Comparison of ENCODE assay signal across 16 cellular contexts in the genomic region with DNA sequence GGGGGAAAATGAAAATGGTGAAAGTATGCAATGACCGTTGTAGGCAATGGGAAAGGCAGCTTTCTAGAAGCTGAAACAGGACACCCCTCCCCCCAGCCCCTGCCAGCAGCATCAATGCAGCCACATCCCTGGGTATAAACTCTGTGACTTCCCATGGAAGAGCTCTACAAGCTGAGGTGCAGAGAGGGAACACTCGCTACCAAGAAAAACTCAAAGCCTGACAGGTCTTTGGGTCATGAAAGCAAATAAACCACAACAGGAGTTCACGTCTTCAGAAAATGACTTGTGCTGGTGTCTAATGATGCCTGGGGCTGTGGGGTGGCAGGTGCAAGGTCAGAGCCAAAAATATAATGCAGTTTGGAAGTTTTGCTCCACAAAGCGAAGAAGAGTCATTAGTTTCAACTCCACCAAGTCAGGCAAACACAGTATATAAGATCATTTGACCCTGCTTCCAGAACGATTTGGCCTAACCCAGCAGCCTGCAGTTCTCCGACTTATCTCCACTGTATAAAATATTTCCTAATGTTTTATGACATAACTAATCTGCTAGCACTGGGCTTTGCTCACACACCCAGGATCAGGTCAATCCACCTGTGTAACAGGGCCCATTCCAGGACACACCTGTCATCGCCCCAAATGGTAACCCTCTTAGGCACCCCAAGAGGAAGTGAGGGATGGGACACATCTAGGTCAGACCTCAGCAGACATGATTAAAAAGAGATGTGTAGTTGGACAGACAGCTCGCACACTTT.
DNase-seq lines count a peak whose midpoint lies in the region; ATAC-seq and TF ChIP-seq lines count a peak whose summit lies in the region.
"Had no signal": no experiment of that assay in that cellular context is flagged by ENCODE, and none has a peak within 500 bp of the region (broad histone marks: within the 10 kb centered on the region; RNA-seq: fewer than 3 reads in every experiment).

No MANE protein-coding gene starts in this region.

- H3K9me3 ChIP-seq in breast epithelium (no peaks in the 10 kb centered on the region), right lobe of liver (no peaks in the 10 kb centered on the region), subcutaneous abdominal adipose tissue (ENCODE audit: control insufficient read depth in 5 of 5, low read length in 5 of 5) (no peaks in the 10 kb centered on the region), adrenal gland (replicated peaks in 1 of 3) (no peaks in the 10 kb centered on the region)
- H3K9me3 ChIP-seq: lower lobe of right lung, sigmoid colon had no signal

- 45% methylated on average over 8 of the region's 8 CpGs for WGBS in right lobe of liver (ENCODE audit: insufficient coverage, low coverage, low lambda C conversion rate, missing lambda C conversion rate)
- WGBS in adrenal gland, 4 donors: 82 to 85% (median 84%) methylated on average over 8 of the region's 8 CpGs

- DNase-seq in NCI-H2107 treated with DMSO at 0.1 percent for 48 hours (lab: John Stamatoyannopoulos, UW; ENCODE audit: unreplicated experiment) (peak; percentile 19), NCI-H2107 (lab: John Stamatoyannopoulos, UW) (no peak), breast epithelium (ENCODE audit: low spot score in 2 of 2) (no peak), right lobe of liver (no peak), adrenal gland (no peak), ureter (ENCODE audit: low spot score) (no peak)
- no peak for DNase-seq in stimulated activated CD4-positive, alpha-beta T cell treated with anti-CD3 and anti-CD28 coated beads, Interleukin-4, amount 100 ng/mL, for 24 hours
- DNase-seq: 8988T; activated CD8-positive, alpha-beta T cell treated with anti-CD3 and anti-CD28 coated beads, Interleukin-2, amount 10 ng/mL, durations not matched to agents 7 days and 5 days; activated naive CD8-positive, alpha-beta T cell treated with anti-CD3 and anti-CD28 coated beads, Interleukin-2, amount 10 ng/mL, durations not matched to agents 7 days and 5 days; activated T-cell treated with anti-CD3 and anti-CD28 coated beads, Interleukin-2, amount 50 U/mL, for 72 hours; CD4-positive, CD25-positive, alpha-beta regulatory T cell; lower lobe of right lung; sigmoid colon; stimulated activated CD4-positive, alpha-beta T cell treated with anti-CD3 and anti-CD28 coated beads, Interleukin-4, amount 100 ng/mL, for 1 hour had no signal

- H3K4me3 ChIP-seq in breast epithelium (peak overlapping the region in 2 of 3 donors; percentile 17 to 53), right lobe of liver (no peak overlapping the region), subcutaneous abdominal adipose tissue (ENCODE audit: low read depth in 1 of 5, low read length in 5 of 5) (peak overlapping the region in 4 of 5 donors; percentile 36 to 54 (median 41)), adrenal gland (no peak overlapping the region)
- H3K4me3 ChIP-seq: lower lobe of right lung, sigmoid colon had no signal

- H3K27ac ChIP-seq in breast epithelium (peak overlapping the region; percentile 56 to 77), right lobe of liver (peak overlapping the region; percentile 81 to 96 (median 89)), subcutaneous abdominal adipose tissue (ENCODE audit: low read depth, low read length) (peak overlapping the region; percentile 95), adrenal gland (no peak overlapping the region)
- H3K27ac ChIP-seq: lower lobe of right lung, sigmoid colon had no signal

- TF ChIP-seq CTCF in breast epithelium (IDR thresholded peaks at IDR 0.05) (no peak), right lobe of liver (IDR thresholded peaks at IDR 0.05) (no peak), adrenal gland (IDR thresholded peaks at IDR 0.05) (no peak)

- TF ChIP-seq POLR2A in breast epithelium (IDR thresholded peaks at IDR 0.05) (no peak), right lobe of liver (IDR thresholded peaks at IDR 0.05) (no peak), adrenal gland (IDR thresholded peaks at IDR 0.05) (no peak)

- H3K4me1 ChIP-seq in breast epithelium (peaks cover 0 to 3% of the 10 kb centered on the region in 2 donors), right lobe of liver (peaks cover 0 to 47% (median 12%) of the 10 kb centered on the region in 4 donors), subcutaneous abdominal adipose tissue (ENCODE audit: control insufficient read depth in 5 of 5, insufficient read depth in 5 of 5, low read length in 5 of 5) (peaks cover 8 to 28% (median 22%) of the 10 kb centered on the region in 5 donors), adrenal gland (replicated peaks in 1 of 2) (peaks cover 9 to 10% of the 10 kb centered on the region in 2 donors)
- H3K4me1 ChIP-seq: lower lobe of right lung, sigmoid colon had no signal

- intact Hi-C loops in breast epithelium (cut with DNase I; ENCODE audit: low total_unique reads): no loop called here
- intact Hi-C loops in right lobe of liver (cut with DNase I): no loop called here
- intact Hi-C loops in adrenal gland (cut with DNase I): loop anchor here in 1 of 2 donors (10.0 kb wide), 1 partner anchor 539 kb away; no protein-coding TSS in a partner anchor

- no peaks in the 10 kb centered on the region for H3K36me3 ChIP-seq in breast epithelium
- no peaks in the 10 kb centered on the region for H3K36me3 ChIP-seq in right lobe of liver
- H3K36me3 ChIP-seq in subcutaneous abdominal adipose tissue (ENCODE audit: control insufficient read depth in 5 of 5, insufficient read depth in 5 of 5, low read length in 5 of 5): no peaks in the 10 kb centered on the region
- no peaks in the 10 kb centered on the region for H3K36me3 ChIP-seq in adrenal gland (replicated peaks in 1 of 2)
- H3K36me3 ChIP-seq: lower lobe of right lung, sigmoid colon had no signal

- H3K27me3 ChIP-seq in breast epithelium: no peaks in the 10 kb centered on the region
- H3K27me3 ChIP-seq in right lobe of liver: no peaks in the 10 kb centered on the region
- H3K27me3 ChIP-seq in subcutaneous abdominal adipose tissue (ENCODE audit: control insufficient read depth in 5 of 5, insufficient read depth in 4 of 5, low read length in 5 of 5): peaks cover 0 to 4% (median 0%) of the 10 kb centered on the region in 5 donors
- H3K27me3 ChIP-seq in adrenal gland: no peaks in the 10 kb centered on the region
- H3K27me3 ChIP-seq: sigmoid colon had no signal

- peak overlapping the region in 4 of 5 donors; percentile 9 to 64 (median 44) for H3K9ac ChIP-seq in subcutaneous abdominal adipose tissue (ENCODE audit: low read length in 5 of 5)

- peak in 2 of 4 donors; percentile 14 to 18 for ATAC-seq in right lobe of liver
- ATAC-seq: activated CD8-positive, alpha-beta T cell treated with anti-CD3 and anti-CD28 coated beads, Interleukin-2, amount 10 ng/mL, durations not matched to agents 7 days and 5 days; activated T-cell treated with anti-CD3 and anti-CD28 coated beads, Interleukin-2, amount 50 U/mL, for 72 hours; lower lobe of right lung had no signal

Comparison
In these comparisons a context has a peak if more than half of its experiments do, and no peak if none do; other contexts are left out.
1. H3K27ac ChIP-seq: peak in breast epithelium (2 of 2), right lobe of liver (3 of 3) and subcutaneous abdominal adipose tissue (single experiment); none in adrenal gland (0 of 5).
2. H3K4me3 ChIP-seq: peak in breast epithelium (2 of 3) and subcutaneous abdominal adipose tissue (4 of 5); none in right lobe of liver (0 of 3) and adrenal gland (0 of 4).